In the genomic region with DNA sequence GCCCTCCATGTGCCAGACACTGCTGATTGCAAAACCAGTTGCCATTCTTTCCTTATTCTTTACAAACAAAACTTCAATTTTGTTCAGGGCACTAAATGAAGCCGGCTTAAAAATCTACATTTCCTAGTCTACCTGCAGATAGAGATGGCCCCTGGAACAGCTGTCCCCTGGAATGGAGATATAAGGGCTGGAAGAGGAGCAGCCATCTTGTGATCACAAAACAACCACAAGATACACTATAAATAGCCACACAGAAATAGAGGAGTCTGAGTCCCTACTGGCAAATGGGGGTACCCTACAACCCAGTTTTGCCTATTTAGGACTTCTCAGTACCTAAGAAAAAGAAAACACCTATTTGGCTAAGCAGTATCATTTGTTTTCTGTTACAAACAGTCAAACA, we compare ENCODE assay signal across 20 cellular contexts.
DNase-seq lines count a peak whose midpoint lies in the region; ATAC-seq, FAIRE-seq and TF ChIP-seq lines count a peak whose summit lies in the region.
"Had no signal": no experiment of that assay in that cellular context is flagged by ENCODE, and none has a peak within 500 bp of the region (broad histone marks: within the 10 kb centered on the region; RNA-seq: fewer than 3 reads in every experiment).

No MANE protein-coding gene starts in this region.

- RAD21 ChIA-PET in HCT116 (lab: Charles Lee; ENCODE audit: low non-redundant PET in 1 of 2, low total read pairs in 2 of 2, uncharacterized antibody in 2 of 2, unreplicated experiment in 2 of 2) = no interaction called here

- no peaks in the 10 kb centered on the region; the same call in 1 of the 2 replicates for H3K36me3 ChIP-seq in DOHH2 (ENCODE audit: control insufficient read depth, low read length)
- no peaks in the 10 kb centered on the region for H3K36me3 ChIP-seq in HCT116 (ENCODE audit: control insufficient read depth in 1 of 2, insufficient read depth in 2 of 2, low read length in 2 of 2)
- H3K36me3 ChIP-seq in astrocyte (ENCODE audit: insufficient read depth, low read length) = no peaks in the 10 kb centered on the region
- H3K36me3 ChIP-seq in psoas muscle (ENCODE audit: insufficient read depth in 1 of 2, low read depth in 1 of 2) = no peaks in the 10 kb centered on the region

- no peak for ATAC-seq in HCT116
- ATAC-seq in psoas muscle = no peak
- ATAC-seq in GM18873 (IDR thresholded peaks at IDR 0.05; ENCODE audit: low FRiP score, unreplicated experiment) = no peak
- no peak for ATAC-seq in HG03045 (IDR thresholded peaks at IDR 0.05; ENCODE audit: unreplicated experiment)

- no peaks in the 10 kb centered on the region for H3K36me3 Mint-ChIP-seq in astrocyte (ENCODE audit: low read depth, unreplicated experiment)

- POLR2A ChIA-PET in HCT116 (lab: Charles Lee) = no interaction called here

- peak overlapping the region; percentile 72 for H3K4me3 Mint-ChIP-seq in astrocyte (ENCODE audit: unreplicated experiment)

- no peak for DNase-seq in HCT116 (ENCODE audit: low read depth, low spot score)
- DNase-seq in astrocyte (ENCODE audit: low read depth) = no peak
- DNase-seq in psoas muscle = no peak
- no peak for DNase-seq in activated CD4-positive, alpha-beta T cell treated with anti-CD3 and anti-CD28 coated beads for 1 hour
- no peak for DNase-seq in head of caudate nucleus
- DNase-seq: activated CD4-positive, alpha-beta T cell treated with anti-CD3 and anti-CD28 coated beads, Interleukin-2, amount 50 U/mL, for 1 hour; activated naive CD4-positive, alpha-beta T cell treated with Interleukin-2 at 50 U/mL for 16 hours; aorta; Caco-2; foreskin fibroblast; NCI-H2029; occipital lobe; stimulated activated CD4-positive, alpha-beta T cell treated with anti-CD3 and anti-CD28 coated beads, Interleukin-4, amount 100 ng/mL, for 4 hours; stimulated activated CD8-positive, alpha-beta memory T cell treated with anti-CD3 and anti-CD28 coated beads, Interleukin-4, amount 100 ng/mL, for 48 hours; T1000; testis had no signal

- BruUV-seq in HCT116 (replicated peaks; lab: Mats Ljungman, UMichigan) = no TSS peak

- 0 out of 2 replicates have a peak, but pooled peaks cover 3% of the 10 kb centered on the region for H3F3A ChIP-seq in DOHH2 (ENCODE audit: control insufficient read depth, insufficient read depth)

- no peaks in the 10 kb centered on the region for H3K9me2 ChIP-seq in DOHH2 (replicated peaks; ENCODE audit: control insufficient read depth, low read length)
- no peaks in the 10 kb centered on the region for H3K9me2 ChIP-seq in HCT116 (ENCODE audit: insufficient read depth)

- no peak for TF ChIP-seq POLR2A in HCT116 (IDR thresholded peaks at IDR 0.05; ENCODE audit: borderline replicate concordance, extremely low read depth, insufficient read depth, insufficient read length)

- no peaks in the 10 kb centered on the region for H3K9me3 Mint-ChIP-seq in astrocyte (ENCODE audit: unreplicated experiment)

- H3K79me2 ChIP-seq in DOHH2 (ENCODE audit: control insufficient read depth, low read length) (peaks cover 86% of the 10 kb centered on the region), HCT116 (ENCODE audit: insufficient read depth, low read length) (peaks cover 89% of the 10 kb centered on the region), astrocyte (ENCODE audit: insufficient read depth, low read length) (peaks cover 94% of the 10 kb centered on the region)

- H3K27me3 ChIP-seq in DOHH2 (ENCODE audit: control insufficient read depth, low read length) (no peaks in the 10 kb centered on the region), HCT116 (ENCODE audit: insufficient read depth, low read length) (no peaks in the 10 kb centered on the region), astrocyte (ENCODE audit: insufficient read depth, low read length) (no peaks in the 10 kb centered on the region), psoas muscle (ENCODE audit: insufficient read depth in 3 of 3, low read length in 2 of 3) (no peaks in the 10 kb centered on the region)
- H3K27me3 ChIP-seq: testis had no signal

- H2AFZ ChIP-seq in HCT116 (ENCODE audit: low read depth, low read length, poor library complexity, severe bottlenecking) (no peak overlapping the region), astrocyte (ENCODE audit: low read depth, low read length) (no peak overlapping the region)

- H3K9ac ChIP-seq in HCT116 (ENCODE audit: low read length) (no peak overlapping the region), astrocyte (ENCODE audit: low read length) (no peak overlapping the region)

- no peak overlapping the region for H3K27ac ChIP-seq in DOHH2 (ENCODE audit: low read depth, low read length)
- H3K27ac ChIP-seq in HCT116 (ENCODE audit: low read depth, low read length) = no peak overlapping the region
- H3K27ac ChIP-seq in astrocyte (ENCODE audit: low read depth, low read length) = no peak overlapping the region
- H3K27ac ChIP-seq in psoas muscle = peak overlapping the region; percentile 98
- H3K27ac ChIP-seq: testis had no signal

- CTCF ChIA-PET in HCT116 (lab: Charles Lee) = no interaction called here

- no peaks in the 10 kb centered on the region for H3K9me3 ChIP-seq in DOHH2 (ENCODE audit: control insufficient read depth, insufficient read depth, low read length)
- no peaks in the 10 kb centered on the region for H3K9me3 ChIP-seq in HCT116 (ENCODE audit: control insufficient read depth in 1 of 2, insufficient read depth in 1 of 2, low read depth in 1 of 2, low read length in 2 of 2)
- H3K9me3 ChIP-seq in astrocyte (ENCODE audit: insufficient read depth, low read depth, low read length) = no peaks in the 10 kb centered on the region
- no peaks in the 10 kb centered on the region for H3K9me3 ChIP-seq in psoas muscle
- H3K9me3 ChIP-seq: Caco-2, testis had no signal

- H3K4me1 ChIP-seq in DOHH2 (ENCODE audit: control insufficient read depth, low read length) (peaks cover 37% of the 10 kb centered on the region), HCT116 (ENCODE audit: control insufficient read depth in 1 of 2, insufficient read depth in 2 of 2, low read length in 2 of 2) (peaks cover 30 to 38% of the 10 kb centered on the region in 2 experiments), astrocyte (ENCODE audit: insufficient read depth, low read length) (peaks cover 10% of the 10 kb centered on the region), psoas muscle (peaks cover 36% of the 10 kb centered on the region)

- H4K20me1 ChIP-seq in DOHH2 (ENCODE audit: control insufficient read depth, insufficient read depth, low read depth, low read length) (no peaks in the 10 kb centered on the region), HCT116 (ENCODE audit: insufficient read depth) (no peaks in the 10 kb centered on the region; the same call in 1 of the 2 replicates), astrocyte (ENCODE audit: insufficient read depth, low read length) (peaks cover 43% of the 10 kb centered on the region)

- 80 to 83% (median 83%) methylated on average over 1 of the region's 1 CpG for WGBS in psoas muscle, 3 donors

- TF ChIP-seq RAD21 in HCT116 (IDR thresholded peaks at IDR 0.05; ENCODE audit: low read depth) = no peak

- H3K27me3 Mint-ChIP-seq in astrocyte (ENCODE audit: low read depth, unreplicated experiment) = no peaks in the 10 kb centered on the region

- no peak for FAIRE-seq in astrocyte (lab: Jason Lieb, UNC)
- FAIRE-seq: colon had no signal

- peak overlapping the region; percentile 73 for H3K27ac Mint-ChIP-seq in astrocyte (ENCODE audit: unreplicated experiment)

- H3K4me1 Mint-ChIP-seq in astrocyte (ENCODE audit: low read depth, unreplicated experiment) = peaks cover 35% of the 10 kb centered on the region

- intact Hi-C loops in HCT116 (cut with micrococcal nuclease) = no loop called here
- intact Hi-C loops in psoas muscle (cut with DNase I) = no loop called here
- intact Hi-C loops in head of caudate nucleus (cut with DNase I) = no loop called here

- H3K4me3 ChIP-seq in DOHH2 (ENCODE audit: low read length) (no peak overlapping the region), HCT116 (replicated peaks in 1 of 2; ENCODE audit: low read depth in 1 of 2, low read length in 2 of 2) (no peak overlapping the region), astrocyte (ENCODE audit: insufficient read depth, low read depth, low read length) (no peak overlapping the region), psoas muscle (peak overlapping the region; percentile 84)
- H3K4me3 ChIP-seq: testis had no signal

- TF ChIP-seq CTCF in DOHH2 (IDR thresholded peaks at IDR 0.05; ENCODE audit: low read depth, low read length, poor library complexity, severe bottlenecking) = no peak
- no peak for TF ChIP-seq CTCF in HCT116 (IDR thresholded peaks at IDR 0.05 in 2 of 3, conservative IDR thresholded peaks at IDR 0.05 in 1 of 3; ENCODE audit: borderline replicate concordance in 1 of 3, insufficient read depth in 1 of 3, low read depth in 2 of 3, low read length in 2 of 3)
- TF ChIP-seq CTCF in astrocyte (IDR thresholded peaks at IDR 0.05; ENCODE audit: insufficient read depth, low read depth, low read length) = no peak
- no peak for TF ChIP-seq CTCF in psoas muscle (IDR thresholded peaks at IDR 0.05)

- peak overlapping the region; percentile 69; the same call in 1 of the 2 replicates for H3K4me2 ChIP-seq in DOHH2 (ENCODE audit: low read length)
- H3K4me2 ChIP-seq in HCT116 (ENCODE audit: low read length) = peak overlapping the region; percentile 21; the same call in 1 of the 2 replicates
- peak overlapping the region; percentile 97 for H3K4me2 ChIP-seq in astrocyte (ENCODE audit: low read length)

TF ChIP-seq in HCT116, 20 proteins besides CTCF, POLR2A, EP300 and RAD21 (continues in another document):
- TF ChIP-seq CEBPB (IDR thresholded peaks at IDR 0.05; ENCODE audit: low read depth) = no peak
- TF ChIP-seq TCF7L2 (IDR thresholded peaks at IDR 0.05; ENCODE audit: borderline replicate concordance, extremely low read depth, insufficient read depth, insufficient read length) = no peak

Comparison
In these comparisons a context has a peak if more than half of its experiments do, and no peak if none do; other contexts are left out.
1. H3K4me2 ChIP-seq: peak in every context shown above with its lines; median percentile 97 in astrocyte; 69 in DOHH2; 21 in HCT116.